28 cellular contexts compared by ENCODE assay signal in the genomic region with DNA sequence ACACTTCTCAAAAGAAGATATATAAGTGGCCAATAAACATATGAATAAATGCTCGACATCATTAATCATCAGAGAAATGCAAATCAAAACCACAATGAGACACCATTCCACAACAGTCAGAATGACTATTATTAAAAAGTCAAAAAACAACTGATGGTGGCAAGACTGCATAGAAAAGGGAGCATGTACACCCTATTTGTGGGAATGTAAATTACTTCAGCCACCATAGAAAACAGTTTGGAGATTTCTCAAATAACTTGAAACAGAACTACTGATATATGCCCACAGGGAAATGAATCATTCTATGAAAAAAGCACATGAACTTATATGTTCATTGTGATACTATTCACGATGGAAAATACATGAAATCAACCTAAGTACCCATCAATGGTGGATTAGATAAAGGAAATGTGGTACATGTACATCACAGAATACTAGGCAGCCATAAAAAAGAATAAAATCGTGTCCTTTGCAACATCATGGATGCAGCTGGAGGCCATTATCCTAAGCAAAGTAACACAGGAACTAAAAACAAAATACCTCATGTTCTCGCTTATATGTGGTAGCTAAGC. TPM values are rescaled to one million over a fixed set of nuclear protein-coding genes. Genes with fewer than 3 reads are reported as not detected.
"Had no signal": no experiment of that assay in that cellular context is flagged by ENCODE, and none has a peak within 500 bp of the region (broad histone marks: within the 10 kb centered on the region; RNA-seq: fewer than 3 reads in every experiment).

No MANE protein-coding gene starts in this region.

- H3K27me3 ChIP-seq: ascending aorta, breast epithelium, esophagus muscularis mucosa, heart right ventricle, hepatocyte had no signal

- H3K27ac Mint-ChIP-seq: activated CD4-positive, alpha-beta T cell treated with anti-CD3 and anti-CD28 coated beads, Interleukin-2, amount 10 ng/mL, durations not matched to agents 24 days and 14 days; activated CD8-positive, alpha-beta T cell treated with anti-CD3 and anti-CD28 coated beads for 36 hours; activated naive CD4-positive, alpha-beta T cell treated with anti-CD3 and anti-CD28 coated beads, Interleukin-2, amount 10 ng/mL, durations not matched to agents 7 days and 5 days; activated naive CD4-positive, alpha-beta T cell treated with anti-CD3 and anti-CD28 coated beads, Interleukin-2, amount 50 U/mL, for 72 hours; activated naive CD8-positive, alpha-beta T cell treated with anti-CD3 and anti-CD28 coated beads, Interleukin-2, amount 10 ng/mL, durations not matched to agents 7 days and 5 days; activated T-helper 1 cell treated with anti-CD3 and anti-CD28 coated beads, Interleukin-12 subunit alpha, Interleukin-12 subunit beta, Interleukin-2, Interleukin-4 antibody, amounts not matched to agents 30 ng/mL and 10 ng/mL and 1 ng/mL, durations not matched to agents 14 hours and 24 hours and 36 hours; brain; effector memory CD8-positive, alpha-beta T cell had no signal

- H3K4me1 Mint-ChIP-seq: activated CD4-positive, alpha-beta T cell treated with anti-CD3 and anti-CD28 coated beads, Interleukin-2, amount 10 ng/mL, durations not matched to agents 24 days and 14 days; activated naive CD4-positive, alpha-beta T cell treated with anti-CD3 and anti-CD28 coated beads, Interleukin-2, amount 10 ng/mL, durations not matched to agents 7 days and 5 days; activated naive CD8-positive, alpha-beta T cell treated with anti-CD3 and anti-CD28 coated beads, Interleukin-2, amount 10 ng/mL, durations not matched to agents 7 days and 5 days; brain; central memory CD8-positive, alpha-beta T cell had no signal

- H3K4me3 Mint-ChIP-seq: activated CD4-positive, alpha-beta T cell treated with anti-CD3 and anti-CD28 coated beads, Interleukin-2, amount 10 ng/mL, durations not matched to agents 24 days and 14 days; activated CD8-positive, alpha-beta T cell treated with anti-CD3 and anti-CD28 coated beads for 36 hours; activated naive CD4-positive, alpha-beta T cell treated with anti-CD3 and anti-CD28 coated beads, Interleukin-2, amount 10 ng/mL, durations not matched to agents 7 days and 5 days; activated naive CD8-positive, alpha-beta T cell treated with anti-CD3 and anti-CD28 coated beads, Interleukin-2, amount 10 ng/mL, durations not matched to agents 7 days and 5 days; activated T-helper 1 cell treated with anti-CD3 and anti-CD28 coated beads, Interleukin-12 subunit alpha, Interleukin-12 subunit beta, Interleukin-2, Interleukin-4 antibody, amounts not matched to agents 30 ng/mL and 10 ng/mL and 1 ng/mL, durations not matched to agents 14 hours and 24 hours and 36 hours; brain; central memory CD8-positive, alpha-beta T cell; effector memory CD8-positive, alpha-beta T cell had no signal

- ATAC-seq: activated CD8-positive, alpha-beta T cell treated with anti-CD3 and anti-CD28 coated beads for 36 hours; effector memory CD8-positive, alpha-beta T cell; gastroesophageal sphincter; heart right ventricle had no signal

- H3K4me1 ChIP-seq: ascending aorta, breast epithelium, esophagus muscularis mucosa, gastroesophageal sphincter, heart right ventricle had no signal

- H3K27ac ChIP-seq: ascending aorta, breast epithelium, coronary artery, esophagus muscularis mucosa, gastroesophageal sphincter, heart right ventricle, hepatocyte had no signal

- H3K36me3 Mint-ChIP-seq: activated naive CD4-positive, alpha-beta T cell treated with anti-CD3 and anti-CD28 coated beads, Interleukin-2, amount 10 ng/mL, durations not matched to agents 7 days and 5 days; activated naive CD4-positive, alpha-beta T cell treated with anti-CD3 and anti-CD28 coated beads, Interleukin-2, amount 50 U/mL, for 72 hours; activated naive CD8-positive, alpha-beta T cell treated with anti-CD3 and anti-CD28 coated beads, Interleukin-2, amount 10 ng/mL, durations not matched to agents 7 days and 5 days; brain had no signal

- DNase-seq: activated CD4-positive, alpha-beta T cell treated with anti-CD3 and anti-CD28 coated beads, Interleukin-2, amount 10 ng/mL, durations not matched to agents 24 days and 14 days; activated CD4-positive, alpha-beta T cell treated with anti-CD3 and anti-CD28 coated beads, Interleukin-2, amount 50 U/mL, for 4 hours; activated CD4-positive, CD25-positive, alpha-beta regulatory T cell; activated CD8-positive, alpha-beta memory T cell treated with anti-CD3 and anti-CD28 coated beads for 24 hours; activated CD8-positive, alpha-beta T cell treated with anti-CD3 and anti-CD28 coated beads for 36 hours; activated gamma-delta T cell; activated naive CD4-positive, alpha-beta T cell; activated naive CD4-positive, alpha-beta T cell treated with anti-CD3 and anti-CD28 coated beads, Interleukin-2, amount 10 ng/mL, durations not matched to agents 7 days and 5 days; activated naive CD8-positive, alpha-beta T cell treated with anti-CD3 and anti-CD28 coated beads, Interleukin-2, amount 10 ng/mL, durations not matched to agents 7 days and 5 days; dermis blood vessel endothelial cell; effector CD4-positive, alpha-beta T cell; effector memory CD8-positive, alpha-beta T cell; erythroblast; foreskin melanocyte; heart right ventricle; T-helper 2 cell had no signal

- H3K9me3 Mint-ChIP-seq: activated CD4-positive, alpha-beta T cell treated with anti-CD3 and anti-CD28 coated beads, Interleukin-2, amount 10 ng/mL, durations not matched to agents 24 days and 14 days; activated naive CD4-positive, alpha-beta T cell treated with anti-CD3 and anti-CD28 coated beads, Interleukin-2, amount 10 ng/mL, durations not matched to agents 7 days and 5 days; activated naive CD8-positive, alpha-beta T cell treated with anti-CD3 and anti-CD28 coated beads, Interleukin-2, amount 10 ng/mL, durations not matched to agents 7 days and 5 days; activated T-helper 1 cell treated with anti-CD3 and anti-CD28 coated beads, Interleukin-12 subunit alpha, Interleukin-12 subunit beta, Interleukin-2, Interleukin-4 antibody, amounts not matched to agents 30 ng/mL and 10 ng/mL and 1 ng/mL, durations not matched to agents 14 hours and 24 hours and 36 hours; central memory CD8-positive, alpha-beta T cell; effector memory CD8-positive, alpha-beta T cell had no signal

RNA-seq across cellular contexts. Expression of a gene that starts 42.4 kb away (rescaled TPM):
- total RNA-seq: activated CD4-positive, alpha-beta T cell treated with anti-CD3 and anti-CD28 coated beads, Interleukin-2, amount 10 ng/mL, durations not matched to agents 24 days and 14 days; activated CD8-positive, alpha-beta T cell treated with anti-CD3 and anti-CD28 coated beads for 36 hours; activated naive CD4-positive, alpha-beta T cell treated with anti-CD3 and anti-CD28 coated beads, Interleukin-2, amount 50 U/mL, for 72 hours; activated naive CD8-positive, alpha-beta T cell treated with anti-CD3 and anti-CD28 coated beads, Interleukin-2, amount 10 ng/mL, durations not matched to agents 7 days and 5 days; activated T-helper 1 cell treated with anti-CD3 and anti-CD28 coated beads, Interleukin-12 subunit alpha, Interleukin-12 subunit beta, Interleukin-2, Interleukin-4 antibody, amounts not matched to agents 30 ng/mL and 10 ng/mL and 1 ng/mL, durations not matched to agents 14 hours and 24 hours and 36 hours; ascending aorta; dermis blood vessel endothelial cell; glomerular endothelial cell; T-helper 1 cell treated with Interleukin-12 subunit alpha and Interleukin-12 subunit beta and Interleukin-4 antibody, amounts not matched to agents 30 ng/mL and 1 ng/mL, for 36 hours had no signal
- polyA plus RNA-seq: hepatocyte had no signal
